8 cellular contexts compared by ENCODE assay signal in genomic region chr17:40559954-40560591, GRCh38. TPM values are rescaled to one million over a fixed set of nuclear protein-coding genes. Genes with fewer than 3 reads are reported as not detected.
DNase-seq lines count a peak whose midpoint lies in the region; ATAC-seq lines count a peak whose summit lies in the region.

No MANE protein-coding gene starts in this region.

- H3K4me3 Mint-ChIP-seq in activated CD4-positive, alpha-beta T cell treated with anti-CD3 and anti-CD28 coated beads, Interleukin-2, amount 10 ng/mL, durations not matched to agents 7 days and 5 days: peak overlapping the region; percentile 86

- peak overlapping the region; percentile 60 for H3K27ac ChIP-seq in cingulate gyrus (ENCODE audit: low read depth, low read length)

- POLR2A ChIA-PET in activated CD4-positive, alpha-beta T cell treated with anti-CD3 and anti-CD28 coated beads, Interleukin-2, amount 10 ng/mL, durations not matched to agents 7 days and 5 days (lab: Charles Lee): interaction anchor here (0.5 to 1.2 kb wide), 6 partner anchors 45 to 198 kb away, joined by 3 to 8 read pairs (median 4); partner anchors contain the start of gene SMARCE1

- H3K4me1 Mint-ChIP-seq in activated CD4-positive, alpha-beta T cell treated with anti-CD3 and anti-CD28 coated beads, Interleukin-2, amount 10 ng/mL, durations not matched to agents 7 days and 5 days: peaks cover 74% of the 10 kb centered on the region

- no peaks in the 10 kb centered on the region for H3K27me3 Mint-ChIP-seq in activated CD4-positive, alpha-beta T cell treated with anti-CD3 and anti-CD28 coated beads, Interleukin-2, amount 10 ng/mL, durations not matched to agents 7 days and 5 days

- CTCF ChIA-PET in activated CD4-positive, alpha-beta T cell treated with anti-CD3 and anti-CD28 coated beads, Interleukin-2, amount 10 ng/mL, durations not matched to agents 7 days and 5 days (lab: Charles Lee): interaction anchor here (0.6 to 14.8 kb wide), 34 partner anchors 10 to 269 kb away, joined by 3 to 317 read pairs (median 4); partner anchors contain the start of genes RARA and TOP2A

- peak overlapping the region; percentile 89 for H3K27ac Mint-ChIP-seq in activated CD4-positive, alpha-beta T cell treated with anti-CD3 and anti-CD28 coated beads, Interleukin-2, amount 10 ng/mL, durations not matched to agents 7 days and 5 days

- no peaks in the 10 kb centered on the region for H3K9me3 Mint-ChIP-seq in activated CD4-positive, alpha-beta T cell treated with anti-CD3 and anti-CD28 coated beads, Interleukin-2, amount 10 ng/mL, durations not matched to agents 7 days and 5 days

- DNase-seq in COLO668 (lab: John Stamatoyannopoulos, UW; ENCODE audit: unreplicated experiment): peak; percentile 78
- DNase-seq in NCI-H510A (lab: John Stamatoyannopoulos, UW): peak; percentile 87
- peak; percentile 85 for DNase-seq in activated CD4-positive, alpha-beta T cell treated with anti-CD3 and anti-CD28 coated beads, Interleukin-2, amount 10 ng/mL, durations not matched to agents 7 days and 5 days
- DNase-seq in left lobe of liver (ENCODE audit: low spot score): peak; percentile 92
- peak; percentile 78 to 84 for DNase-seq in stimulated activated CD4-positive, alpha-beta T cell treated with anti-CD3 and anti-CD28 coated beads, Interleukin-1b, Interleukin-23, amount 100 ng/mL, for 4 hours (ENCODE audit: low read depth in 2 of 2)

- ATAC-seq in HG02642 (IDR thresholded peaks at IDR 0.05; ENCODE audit: poor library complexity, unreplicated experiment): peak; percentile 35
- ATAC-seq in left lobe of liver: peak; percentile 98
- no peak for ATAC-seq in HG03095 (IDR thresholded peaks at IDR 0.05; ENCODE audit: unreplicated experiment)

- peaks cover 97% of the 10 kb centered on the region for H3K36me3 Mint-ChIP-seq in activated CD4-positive, alpha-beta T cell treated with anti-CD3 and anti-CD28 coated beads, Interleukin-2, amount 10 ng/mL, durations not matched to agents 7 days and 5 days (ENCODE audit: low read depth)

RNA-seq across cellular contexts. Expression of gene CCR7, which starts 5.2 kb away (rescaled TPM):
- 100 to 1,000 TPM; 281 to 323 TPM for total RNA-seq in activated CD4-positive, alpha-beta T cell treated with anti-CD3 and anti-CD28 coated beads, Interleukin-2, amount 10 ng/mL, durations not matched to agents 7 days and 5 days
- total RNA-seq in left lobe of liver: 0.75 TPM

RNA-seq across cellular contexts. Expression of gene TNS4, which starts 58.6 kb away (rescaled TPM):
- total RNA-seq in activated CD4-positive, alpha-beta T cell treated with anti-CD3 and anti-CD28 coated beads, Interleukin-2, amount 10 ng/mL, durations not matched to agents 7 days and 5 days: 1 to 10 TPM; 3.5 to 3.7 TPM
- total RNA-seq in left lobe of liver: 0.13 TPM

Comparison
In these comparisons a context has a peak if more than half of its experiments do, and no peak if none do; other contexts are left out.
1. RNA of gene CCR7, which starts 5.2 kb away (total RNA-seq): 281 to 323 TPM in activated CD4-positive, alpha-beta T cell treated with anti-CD3 and anti-CD28 coated beads, Interleukin-2, amount 10 ng/mL, durations not matched to agents 7 days and 5 days; 0.75 TPM in left lobe of liver (single experiment); every median in the first group is over 100 times any median in the second.
2. Peak in every context shown above with its lines, with median percentiles within 50 percentile points of each other: DNase-seq.